In the genomic region with DNA sequence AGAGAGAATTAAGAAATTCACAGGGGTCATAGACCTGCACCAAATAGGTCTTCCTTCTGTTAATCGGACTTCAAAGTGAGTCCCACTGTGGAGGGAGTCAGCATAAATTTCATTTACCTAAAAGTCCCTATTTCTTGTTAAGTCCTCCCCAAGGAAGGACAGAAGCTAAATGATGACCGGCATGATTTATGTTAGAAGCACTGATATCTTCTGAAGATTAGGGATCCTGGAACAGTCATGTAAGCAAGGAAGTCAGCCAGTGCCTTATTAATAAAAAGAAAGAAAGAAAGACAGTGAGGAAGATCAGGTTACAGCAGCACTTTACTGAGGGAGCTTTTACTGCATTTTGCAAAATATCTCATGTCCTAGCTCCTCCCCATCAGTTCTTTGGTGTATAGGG, we compare ENCODE assay signal across 24 cellular contexts.
DNase-seq lines count a peak whose midpoint lies in the region; ATAC-seq and TF ChIP-seq lines count a peak whose summit lies in the region.
"Had no signal": no experiment of that assay in that cellular context is flagged by ENCODE, and none has a peak within 500 bp of the region (broad histone marks: within the 10 kb centered on the region; RNA-seq: fewer than 3 reads in every experiment).

No MANE protein-coding gene starts in this region.

- H3K4me3 ChIP-seq in KMS-11 (IDR thresholded peaks at IDR 0.05; ENCODE audit: insufficient read depth, low read depth, low read length) (no peak overlapping the region), fibroblast of the aortic adventitia (ENCODE audit: low read depth, low read length) (no peak overlapping the region), PC-3 (ENCODE audit: low read length) (no peak overlapping the region)
- H3K4me3 ChIP-seq: BLaER1, GM12878, Peyer's patch, SJCRH30 had no signal

- ATAC-seq in WTC11 (peak; percentile 43; the same call in 1 of the 2 replicates), PC-3 (no peak), GM18907 (IDR thresholded peaks at IDR 0.05; ENCODE audit: unreplicated experiment) (no peak)
- ATAC-seq: GM12878, HCT116 had no signal

- H3K27me3 ChIP-seq in KMS-11 (ENCODE audit: insufficient read depth, low read depth) (no peaks in the 10 kb centered on the region), PC-3 (ENCODE audit: low read length) (0 out of 2 replicates have a peak, but pooled peaks cover 5% of the 10 kb centered on the region)
- H3K27me3 ChIP-seq: BLaER1, Peyer's patch had no signal

- H3K4me1 ChIP-seq in KMS-11 (ENCODE audit: low read depth, poor library complexity, severe bottlenecking): peaks cover 40% of the 10 kb centered on the region
- H3K4me1 ChIP-seq in PC-3 (ENCODE audit: insufficient read depth, low read length): no peaks in the 10 kb centered on the region
- H3K4me1 ChIP-seq: BLaER1, Peyer's patch, SJCRH30 had no signal

- H3K79me2 ChIP-seq in KMS-11 (ENCODE audit: insufficient read depth, low read depth): no peaks in the 10 kb centered on the region
- H3K79me2 ChIP-seq in PC-3 (ENCODE audit: low read length): no peaks in the 10 kb centered on the region

- CTCF ChIA-PET in WTC11 (lab: Charles Lee): no interaction called here
- CTCF ChIA-PET in PC-3 (lab: Charles Lee): no interaction called here

- no TSS peak for BruUV-seq in PC-3 (replicated peaks; lab: Mats Ljungman, UMichigan)

- intact Hi-C loops in PC-3 (cut with micrococcal nuclease): no loop called here

- H4K20me1 ChIP-seq in KMS-11 (ENCODE audit: insufficient read depth) (no peaks in the 10 kb centered on the region), PC-3 (ENCODE audit: low read length) (no peaks in the 10 kb centered on the region)
- H4K20me1 ChIP-seq: BLaER1 had no signal

- H3K9me3 ChIP-seq in PC-3 (ENCODE audit: low read length): no peaks in the 10 kb centered on the region
- H3K9me3 ChIP-seq: BLaER1, Peyer's patch, SJCRH30 had no signal

- H3K27ac ChIP-seq in KMS-11 (no peak overlapping the region), PC-3 (ENCODE audit: low read length) (no peak overlapping the region)
- H3K27ac ChIP-seq: BLaER1, Peyer's patch, SJCRH30 had no signal

- H3K9me2 ChIP-seq in PC-3 (replicated peaks; ENCODE audit: low read length): no peaks in the 10 kb centered on the region

- H3K9me3 Mint-ChIP-seq in WTC11 (peaks cover 21% of the 10 kb centered on the region), HFFc6 (0 out of 2 replicates have a peak, but pooled peaks cover 5% of the 10 kb centered on the region)

- H2AFZ ChIP-seq in KMS-11 (ENCODE audit: low read depth) (no peak overlapping the region), PC-3 (ENCODE audit: low read length) (no peak overlapping the region)

- H3K36me3 ChIP-seq in KMS-11 (ENCODE audit: insufficient read depth): no peaks in the 10 kb centered on the region
- no peaks in the 10 kb centered on the region for H3K36me3 ChIP-seq in PC-3 (ENCODE audit: low read depth, low read length)
- H3K36me3 ChIP-seq: BLaER1, Peyer's patch, SJCRH30 had no signal

- DNase-seq in EH (ENCODE audit: low read depth): peak; percentile 5
- DNase-seq in WTC11 (ENCODE audit: low spot score): no peak
- peak; percentile 6 for DNase-seq in fibroblast of the aortic adventitia (ENCODE audit: low read depth)
- DNase-seq in HFFc6: no peak
- DNase-seq in PC-3: no peak
- no peak for DNase-seq in NK-92 (lab: John Stamatoyannopoulos, UW; ENCODE audit: unreplicated experiment)
- DNase-seq: CD4-positive, alpha-beta T cell; COR-L47; DMS79; GOT3; MV-4-11; NCI-H1105 treated with DMSO at 0.1 percent for 48 hours; NCI-H187; NCI-H446; NCI-H526; NK-92 treated with Interleukin-12 subunit alpha and Interleukin-12 subunit beta, amount 100 ng/mL, for 24 hours; Peyer's patch; SJCRH30; T-helper 1 cell had no signal

- peak overlapping the region; percentile 40 for H3K4me2 ChIP-seq in KMS-11
- no peak overlapping the region for H3K4me2 ChIP-seq in PC-3 (ENCODE audit: low read length)
- H3K4me2 ChIP-seq: BLaER1 had no signal

- H3F3A ChIP-seq in PC-3 (ENCODE audit: low read length, unreplicated experiment): no peaks in the 10 kb centered on the region

- peaks cover 8% of the 10 kb centered on the region for H3K36me3 Mint-ChIP-seq in WTC11
- no peaks in the 10 kb centered on the region for H3K36me3 Mint-ChIP-seq in HFFc6 (ENCODE audit: low read depth)

- TF ChIP-seq CTCF in KMS-11 (conservative IDR thresholded peaks at IDR 0.05; ENCODE audit: low read depth, low read length) (no peak), WTC11 (IDR thresholded peaks at IDR 0.05) (no peak), fibroblast of the aortic adventitia (IDR thresholded peaks at IDR 0.05; ENCODE audit: insufficient read depth, low read length) (no peak), HFFc6 (IDR thresholded peaks at IDR 0.05) (no peak), PC-3 (conservative IDR thresholded peaks at IDR 0.05; ENCODE audit: low read depth, low read length) (no peak)

- H3K4me3 Mint-ChIP-seq in WTC11: no peak overlapping the region
- H3K4me3 Mint-ChIP-seq in HFFc6: no peak overlapping the region
- H3K4me3 Mint-ChIP-seq: CD4-positive, alpha-beta T cell had no signal

- no peak overlapping the region for H3K27ac Mint-ChIP-seq in WTC11
- H3K27ac Mint-ChIP-seq in HFFc6: no peak overlapping the region
- H3K27ac Mint-ChIP-seq: CD4-positive, alpha-beta T cell had no signal

- no peak overlapping the region for H3K9ac ChIP-seq in KMS-11
- H3K9ac ChIP-seq in PC-3 (ENCODE audit: low read length): no peak overlapping the region
- H3K9ac ChIP-seq: BLaER1 had no signal

- no peaks in the 10 kb centered on the region for H3K27me3 Mint-ChIP-seq in WTC11 (ENCODE audit: low read depth)
- H3K27me3 Mint-ChIP-seq in HFFc6 (ENCODE audit: insufficient read depth): peaks cover 6% of the 10 kb centered on the region; the same call in 1 of the 2 replicates
- H3K27me3 Mint-ChIP-seq: CD4-positive, alpha-beta T cell had no signal

- peaks cover 10% of the 10 kb centered on the region for H3K4me1 Mint-ChIP-seq in WTC11
- H3K4me1 Mint-ChIP-seq in HFFc6 (ENCODE audit: low read depth): no peaks in the 10 kb centered on the region

- POLR2A ChIA-PET in WTC11 (lab: Charles Lee) (no interaction called here), PC-3 (lab: Charles Lee; ENCODE audit: unreplicated experiment) (no interaction called here)

TF ChIP-seq in WTC11, 78 proteins besides CTCF, POLR2A, EP300 and RAD21:
- TF ChIP-seq CBFB (CRISPR knock-in tag; IDR thresholded peaks at IDR 0.05; ENCODE audit: low read depth) (no peak), ATF1 (CRISPR knock-in tag; IDR thresholded peaks at IDR 0.05) (no peak), MXD4 (CRISPR knock-in tag; IDR thresholded peaks at IDR 0.05; ENCODE audit: borderline replicate concordance) (no peak), FOXJ3 (CRISPR knock-in tag; IDR thresholded peaks at IDR 0.05; ENCODE audit: borderline replicate concordance) (no peak), PRRX2 (CRISPR knock-in tag; IDR thresholded peaks at IDR 0.05) (no peak), EMX1 (CRISPR knock-in tag; IDR thresholded peaks at IDR 0.05) (no peak)
- TF ChIP-seq, protein P1, sequence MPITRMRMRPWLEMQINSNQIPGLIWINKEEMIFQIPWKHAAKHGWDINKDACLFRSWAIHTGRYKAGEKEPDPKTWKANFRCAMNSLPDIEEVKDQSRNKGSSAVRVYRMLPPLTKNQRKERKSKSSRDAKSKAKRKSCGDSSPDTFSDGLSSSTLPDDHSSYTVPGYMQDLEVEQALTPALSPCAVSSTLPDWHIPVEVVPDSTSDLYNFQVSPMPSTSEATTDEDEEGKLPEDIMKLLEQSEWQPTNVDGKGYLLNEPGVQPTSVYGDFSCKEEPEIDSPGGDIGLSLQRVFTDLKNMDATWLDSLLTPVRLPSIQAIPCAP (CRISPR knock-in tag; IDR thresholded peaks at IDR 0.05): no peak
- TF ChIP-seq, protein P2, sequence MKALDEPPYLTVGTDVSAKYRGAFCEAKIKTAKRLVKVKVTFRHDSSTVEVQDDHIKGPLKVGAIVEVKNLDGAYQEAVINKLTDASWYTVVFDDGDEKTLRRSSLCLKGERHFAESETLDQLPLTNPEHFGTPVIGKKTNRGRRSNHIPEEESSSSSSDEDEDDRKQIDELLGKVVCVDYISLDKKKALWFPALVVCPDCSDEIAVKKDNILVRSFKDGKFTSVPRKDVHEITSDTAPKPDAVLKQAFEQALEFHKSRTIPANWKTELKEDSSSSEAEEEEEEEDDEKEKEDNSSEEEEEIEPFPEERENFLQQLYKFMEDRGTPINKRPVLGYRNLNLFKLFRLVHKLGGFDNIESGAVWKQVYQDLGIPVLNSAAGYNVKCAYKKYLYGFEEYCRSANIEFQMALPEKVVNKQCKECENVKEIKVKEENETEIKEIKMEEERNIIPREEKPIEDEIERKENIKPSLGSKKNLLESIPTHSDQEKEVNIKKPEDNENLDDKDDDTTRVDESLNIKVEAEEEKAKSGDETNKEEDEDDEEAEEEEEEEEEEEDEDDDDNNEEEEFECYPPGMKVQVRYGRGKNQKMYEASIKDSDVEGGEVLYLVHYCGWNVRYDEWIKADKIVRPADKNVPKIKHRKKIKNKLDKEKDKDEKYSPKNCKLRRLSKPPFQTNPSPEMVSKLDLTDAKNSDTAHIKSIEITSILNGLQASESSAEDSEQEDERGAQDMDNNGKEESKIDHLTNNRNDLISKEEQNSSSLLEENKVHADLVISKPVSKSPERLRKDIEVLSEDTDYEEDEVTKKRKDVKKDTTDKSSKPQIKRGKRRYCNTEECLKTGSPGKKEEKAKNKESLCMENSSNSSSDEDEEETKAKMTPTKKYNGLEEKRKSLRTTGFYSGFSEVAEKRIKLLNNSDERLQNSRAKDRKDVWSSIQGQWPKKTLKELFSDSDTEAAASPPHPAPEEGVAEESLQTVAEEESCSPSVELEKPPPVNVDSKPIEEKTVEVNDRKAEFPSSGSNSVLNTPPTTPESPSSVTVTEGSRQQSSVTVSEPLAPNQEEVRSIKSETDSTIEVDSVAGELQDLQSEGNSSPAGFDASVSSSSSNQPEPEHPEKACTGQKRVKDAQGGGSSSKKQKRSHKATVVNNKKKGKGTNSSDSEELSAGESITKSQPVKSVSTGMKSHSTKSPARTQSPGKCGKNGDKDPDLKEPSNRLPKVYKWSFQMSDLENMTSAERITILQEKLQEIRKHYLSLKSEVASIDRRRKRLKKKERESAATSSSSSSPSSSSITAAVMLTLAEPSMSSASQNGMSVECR (CRISPR knock-in tag; IDR thresholded peaks at IDR 0.05; ENCODE audit: borderline replicate concordance): no peak

Comparison
In these comparisons a context has a peak if more than half of its experiments do, and no peak if none do; other contexts are left out.
1. DNase-seq: peak in EH (single experiment) and fibroblast of the aortic adventitia (single experiment); none in WTC11 (single experiment), HFFc6 (single experiment), PC-3 (single experiment) and NK-92 (single experiment).